Comparison of ENCODE assay signal across 8 cellular contexts in the genomic region with DNA sequence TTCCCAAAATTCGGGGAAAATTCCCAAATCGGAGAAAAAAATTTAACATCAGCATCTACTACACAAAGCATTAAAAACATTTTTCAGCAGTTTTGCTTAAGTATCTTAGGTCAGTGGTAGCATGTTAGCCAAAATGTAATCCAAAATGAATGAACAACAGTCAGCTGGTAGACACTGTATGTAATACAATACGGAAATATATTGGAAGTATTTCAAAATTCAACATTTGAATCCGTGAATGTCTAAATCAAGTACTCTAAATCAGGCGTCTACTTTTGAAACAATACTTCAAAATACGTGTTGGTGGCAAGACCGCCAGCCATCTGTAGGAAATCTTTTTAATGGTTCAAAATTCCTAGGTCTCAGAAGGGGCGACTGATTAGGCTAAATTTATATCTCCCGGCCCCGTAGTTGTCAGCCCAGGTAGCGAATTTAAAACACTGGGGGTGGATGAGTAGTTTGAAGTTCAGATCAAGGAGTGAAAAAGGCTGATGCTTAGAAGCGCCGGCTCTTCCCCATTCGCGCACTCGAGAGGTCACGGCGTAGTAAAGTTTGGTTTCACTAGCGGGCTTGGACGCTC. TPM values are rescaled to one million over a fixed set of nuclear protein-coding genes. Genes with fewer than 3 reads are reported as not detected.
A peak's percentile ranks its signal among the peaks of the same experiment; 100 is the strongest.
DNase-seq lines count a peak whose midpoint lies in the region; ATAC-seq and TF ChIP-seq lines count a peak whose summit lies in the region.

No MANE protein-coding gene starts in this region.

- TF ChIP-seq POLR2A in esophagus muscularis mucosa (IDR thresholded peaks at IDR 0.05; ENCODE audit: low read depth), result no peak

- peak overlapping the region; percentile 89 for H3K27ac ChIP-seq in SU-DHL-6 (ENCODE audit: low read depth, low read length)
- peak overlapping the region; percentile 95 to 99 (median 97) for H3K27ac ChIP-seq in esophagus muscularis mucosa (replicated peaks in 1 of 4)
- H3K27ac ChIP-seq in neural progenitor cell, result peak overlapping the region; percentile 94

- H3K27me3 ChIP-seq in Caco-2 (replicated peaks; ENCODE audit: control insufficient read depth, insufficient read depth, low read length) (no peaks in the 10 kb centered on the region), SU-DHL-6 (ENCODE audit: low read length) (no peaks in the 10 kb centered on the region), esophagus muscularis mucosa (no peaks in the 10 kb centered on the region), neural progenitor cell (peaks cover 9% of the 10 kb centered on the region)

- intact Hi-C loops in Caco-2 (cut with micrococcal nuclease; ENCODE audit: unreplicated experiment) (no loop called here), esophagus muscularis mucosa (cut with DNase I) (no loop called here)

- POLR2A ChIA-PET in Caco-2 (lab: Charles Lee), result interaction anchor here (0.6 kb wide), 1 partner anchor 76 kb away, joined by 4 read pairs; no protein-coding TSS in a partner anchor

- H3K4me2 ChIP-seq in SU-DHL-6 (ENCODE audit: low read depth, low read length, poor library complexity, severe bottlenecking) (peak overlapping the region; percentile 99), neural progenitor cell (peak overlapping the region; percentile 96)

- H3K4me3 Mint-ChIP-seq in Caco-2 (ENCODE audit: unreplicated experiment), result peak overlapping the region; percentile 90
- H3K4me3 Mint-ChIP-seq in neural progenitor cell, result peak overlapping the region; percentile 96

- WGBS in esophagus muscularis mucosa, result 2% methylated on average over 11 of the region's 20 CpGs

- no peaks in the 10 kb centered on the region for H3K9me3 ChIP-seq in Caco-2
- no peaks in the 10 kb centered on the region for H3K9me3 ChIP-seq in SU-DHL-6 (ENCODE audit: insufficient read depth, low read length)
- H3K9me3 ChIP-seq in esophagus muscularis mucosa, result no peaks in the 10 kb centered on the region
- H3K9me3 ChIP-seq in neural progenitor cell (ENCODE audit: low read depth), result no peaks in the 10 kb centered on the region

- ATAC-seq in GM19035 (IDR thresholded peaks at IDR 0.05; ENCODE audit: unreplicated experiment) (peak; percentile 20), HG03354 (IDR thresholded peaks at IDR 0.05; ENCODE audit: poor library complexity, severe bottlenecking, unreplicated experiment) (peak; percentile 18)

- H3K36me3 Mint-ChIP-seq in Caco-2 (ENCODE audit: insufficient read depth, unreplicated experiment) (peaks cover 67% of the 10 kb centered on the region), neural progenitor cell (peaks cover 22% of the 10 kb centered on the region)

- H3K4me1 ChIP-seq in Caco-2 (peaks cover 42% of the 10 kb centered on the region), esophagus muscularis mucosa (peaks cover 38 to 56% (median 49%) of the 10 kb centered on the region in 4 donors), neural progenitor cell (peaks cover 16% of the 10 kb centered on the region)

- DNase-seq in Caco-2 (peak in 1 of 2 experiments; percentile 69), esophagus muscularis mucosa (ENCODE audit: extremely low spot score) (no peak), neural progenitor cell (ENCODE audit: low spot score) (no peak), A172 (ENCODE audit: low spot score) (no peak), Ammon's horn (ENCODE audit: low spot score) (no peak)

- no peak for TF ChIP-seq EP300 in esophagus muscularis mucosa (IDR thresholded peaks at IDR 0.05)

- no peaks in the 10 kb centered on the region for H3K9me2 ChIP-seq in SU-DHL-6 (replicated peaks; ENCODE audit: insufficient read depth, low read length)

- H3K9me3 Mint-ChIP-seq in Caco-2 (ENCODE audit: unreplicated experiment) (peaks cover 10% of the 10 kb centered on the region), neural progenitor cell (peaks cover 5% of the 10 kb centered on the region)

- 0 out of 2 replicates have a peak, but pooled peaks cover 1% of the 10 kb centered on the region for H3K36me3 ChIP-seq in Caco-2 (ENCODE audit: control insufficient read depth, insufficient read depth, low read length)
- 0 out of 2 replicates have a peak, but pooled peaks cover 12% of the 10 kb centered on the region for H3K36me3 ChIP-seq in SU-DHL-6 (ENCODE audit: low read length)
- H3K36me3 ChIP-seq in esophagus muscularis mucosa, result peaks cover 0 to 4% (median 0%) of the 10 kb centered on the region in 4 donors
- H3K36me3 ChIP-seq in neural progenitor cell, result no peaks in the 10 kb centered on the region

- H3K79me2 ChIP-seq in SU-DHL-6 (ENCODE audit: insufficient read depth, low read length) (peaks cover 60% of the 10 kb centered on the region), neural progenitor cell (ENCODE audit: low read depth) (peaks cover 59% of the 10 kb centered on the region)

- TF ChIP-seq CTCF in Caco-2 (IDR thresholded peaks at IDR 0.05; ENCODE audit: insufficient read depth in 1 of 2, low read depth in 1 of 2, low read length in 1 of 2, severe bottlenecking in 1 of 2, unreplicated experiment in 1 of 2) (no peak), SU-DHL-6 (IDR thresholded peaks at IDR 0.05; ENCODE audit: insufficient read depth, low read length, poor library complexity, severe bottlenecking) (no peak), esophagus muscularis mucosa (IDR thresholded peaks at IDR 0.05) (no peak), neural progenitor cell (IDR thresholded peaks at IDR 0.05) (no peak)

- H4K20me1 ChIP-seq in SU-DHL-6 (ENCODE audit: low read depth, low read length) (peaks cover 9% of the 10 kb centered on the region; the same call in 1 of the 2 replicates), neural progenitor cell (ENCODE audit: low read depth) (peaks cover 46% of the 10 kb centered on the region)

- H2AFZ ChIP-seq in SU-DHL-6 (ENCODE audit: low read depth, low read length, severe bottlenecking) (peak overlapping the region; percentile 78), neural progenitor cell (replicated peaks) (peak overlapping the region; percentile 81)

- peaks cover 35% of the 10 kb centered on the region for H3K4me1 Mint-ChIP-seq in Caco-2 (ENCODE audit: low read depth, unreplicated experiment)
- H3K4me1 Mint-ChIP-seq in neural progenitor cell, result peaks cover 37% of the 10 kb centered on the region

- H3K9ac ChIP-seq in SU-DHL-6 (ENCODE audit: low read length) (peak overlapping the region; percentile 97), neural progenitor cell (peak overlapping the region; percentile 86)

- CTCF ChIA-PET in Caco-2 (lab: Charles Lee), result interaction anchor here (1.6 to 2.8 kb wide), 2 partner anchors 135 to 672 kb away, joined by 4 to 9 read pairs; no protein-coding TSS in a partner anchor

- no TSS peak for BruUV-seq in Caco-2 (replicated peaks; lab: Mats Ljungman, UMichigan)

- H3K27ac Mint-ChIP-seq in Caco-2 (ENCODE audit: unreplicated experiment), result peak overlapping the region; percentile 88
- peak overlapping the region; percentile 90 for H3K27ac Mint-ChIP-seq in neural progenitor cell

- H3F3A ChIP-seq in SU-DHL-6 (ENCODE audit: insufficient read depth) (peaks cover 13% of the 10 kb centered on the region), neural progenitor cell (ENCODE audit: low read depth) (peaks cover 20% of the 10 kb centered on the region)

- H3K27me3 Mint-ChIP-seq in Caco-2 (ENCODE audit: insufficient read depth, unreplicated experiment), result no peaks in the 10 kb centered on the region
- peaks cover 2% of the 10 kb centered on the region for H3K27me3 Mint-ChIP-seq in neural progenitor cell (ENCODE audit: insufficient read depth, low read depth)

- H3K4me3 ChIP-seq in Caco-2 (ENCODE audit: low read depth, low read length) (peak overlapping the region; percentile 92), SU-DHL-6 (ENCODE audit: insufficient read depth, low read length, poor library complexity, severe bottlenecking) (peak overlapping the region; percentile 86), esophagus muscularis mucosa (peak overlapping the region; percentile 76 to 90 (median 86)), neural progenitor cell (peak overlapping the region; percentile 88)

RNA-seq across cellular contexts. Expression of a gene that starts 1.0 kb away (rescaled TPM):
- 285 and 292 TPM in 2 replicates for total RNA-seq in Caco-2 (2022)
- 100 to 1,000 TPM; 117 to 150 (median 132) TPM for total RNA-seq in esophagus muscularis mucosa
- total RNA-seq in neural progenitor cell (ENCODE audit: low replicate concordance), result 108 and 152 TPM in 2 replicates
- 68.5 and 74.2 TPM in 2 replicates for total RNA-seq in A172 (2014; rRNA removed; shearing (Covaris generic))
